In genomic region chr9:113523421-113524141, GRCh38 we compare ENCODE assay signal across 8 cellular contexts.
A peak's percentile ranks its signal among the peaks of the same experiment; 100 is the strongest.
DNase-seq lines count a peak whose midpoint lies in the region; ATAC-seq and TF ChIP-seq lines count a peak whose summit lies in the region.

No MANE protein-coding gene starts in this region.

- ATAC-seq in GM19324 (IDR thresholded peaks at IDR 0.05; ENCODE audit: low FRiP score, unreplicated experiment): peak; percentile 95
- peak; percentile 85 for ATAC-seq in HG03432 (IDR thresholded peaks at IDR 0.05; ENCODE audit: unreplicated experiment)

- H3K9me3 Mint-ChIP-seq in activated CD4-positive, alpha-beta T cell treated with anti-CD3 and anti-CD28 coated beads, Interleukin-2, amount 10 ng/mL, durations not matched to agents 24 days and 14 days: no peaks in the 10 kb centered on the region
- H3K9me3 Mint-ChIP-seq in osteocyte (ENCODE audit: unreplicated experiment): no peaks in the 10 kb centered on the region

- H3K36me3 Mint-ChIP-seq in activated CD4-positive, alpha-beta T cell treated with anti-CD3 and anti-CD28 coated beads, Interleukin-2, amount 10 ng/mL, durations not matched to agents 24 days and 14 days (ENCODE audit: low read depth): peaks cover 70% of the 10 kb centered on the region
- H3K36me3 Mint-ChIP-seq in osteocyte (ENCODE audit: unreplicated experiment): no peaks in the 10 kb centered on the region

- peak overlapping the region; percentile 79 for H3K4me3 Mint-ChIP-seq in activated CD4-positive, alpha-beta T cell treated with anti-CD3 and anti-CD28 coated beads, Interleukin-2, amount 10 ng/mL, durations not matched to agents 24 days and 14 days
- no peak overlapping the region for H3K4me3 Mint-ChIP-seq in osteocyte (ENCODE audit: unreplicated experiment)

- no peak for TF ChIP-seq EP300 in esophagus muscularis mucosa (IDR thresholded peaks at IDR 0.05)

- intact Hi-C loops in activated CD4-positive, alpha-beta T cell treated with anti-CD3 and anti-CD28 coated beads, Interleukin-2, amount 10 ng/mL, durations not matched to agents 24 days and 14 days (cut with micrococcal nuclease): loop anchor here (1.0 kb wide), 3 partner anchors 11 to 302 kb away; partner anchors contain the start of genes FKBP15 and SLC31A1
- intact Hi-C loops in esophagus muscularis mucosa (cut with DNase I): no loop called here

- peak; percentile 84 for DNase-seq in activated CD4-positive, alpha-beta T cell treated with anti-CD3 and anti-CD28 coated beads, Interleukin-2, amount 10 ng/mL, durations not matched to agents 24 days and 14 days
- DNase-seq in esophagus muscularis mucosa (ENCODE audit: extremely low spot score) (no peak), DMS79 treated with DMSO at 0.1 percent for 48 hours (lab: John Stamatoyannopoulos, UW) (no peak), DMS53 treated with DMSO at 0.1 percent for 48 hours (lab: John Stamatoyannopoulos, UW; ENCODE audit: unreplicated experiment) (no peak), osteocyte (ENCODE audit: extremely low spot score, unreplicated experiment) (no peak)

- no peak for TF ChIP-seq CTCF in esophagus muscularis mucosa (IDR thresholded peaks at IDR 0.05)
- no peak for TF ChIP-seq CTCF in osteocyte (IDR thresholded peaks at IDR 0.05)

- 12% methylated on average over 16 of the region's 19 CpGs for WGBS in esophagus muscularis mucosa

- H3K27ac ChIP-seq in esophagus muscularis mucosa (replicated peaks in 1 of 4): peak overlapping the region; percentile 67 to 83 (median 70)
- H3K27ac ChIP-seq in skin epidermis: peak overlapping the region in 15 of 21 experiments; percentile 5 to 73 (median 55)

- peaks cover 0 to 43% (median 12%) of the 10 kb centered on the region in 4 donors for H3K36me3 ChIP-seq in esophagus muscularis mucosa

- H3K27me3 ChIP-seq in esophagus muscularis mucosa: no peaks in the 10 kb centered on the region

- no peaks in the 10 kb centered on the region for H3K9me3 ChIP-seq in esophagus muscularis mucosa

- no peaks in the 10 kb centered on the region for H3K27me3 Mint-ChIP-seq in activated CD4-positive, alpha-beta T cell treated with anti-CD3 and anti-CD28 coated beads, Interleukin-2, amount 10 ng/mL, durations not matched to agents 24 days and 14 days
- H3K27me3 Mint-ChIP-seq in osteocyte (ENCODE audit: unreplicated experiment): no peaks in the 10 kb centered on the region

- peaks cover 77 to 100% (median 89%) of the 10 kb centered on the region in 4 donors for H3K4me1 ChIP-seq in esophagus muscularis mucosa

- peaks cover 72% of the 10 kb centered on the region for H3K4me1 Mint-ChIP-seq in activated CD4-positive, alpha-beta T cell treated with anti-CD3 and anti-CD28 coated beads, Interleukin-2, amount 10 ng/mL, durations not matched to agents 24 days and 14 days
- H3K4me1 Mint-ChIP-seq in osteocyte (ENCODE audit: unreplicated experiment): peaks cover 47% of the 10 kb centered on the region

- H3K27ac Mint-ChIP-seq in activated CD4-positive, alpha-beta T cell treated with anti-CD3 and anti-CD28 coated beads, Interleukin-2, amount 10 ng/mL, durations not matched to agents 24 days and 14 days: peak overlapping the region; percentile 81
- no peak overlapping the region for H3K27ac Mint-ChIP-seq in osteocyte (ENCODE audit: unreplicated experiment)

- TF ChIP-seq POLR2A in esophagus muscularis mucosa (IDR thresholded peaks at IDR 0.05; ENCODE audit: low read depth): no peak

- H3K4me3 ChIP-seq in esophagus muscularis mucosa (peak overlapping the region in 1 of 4 donors; percentile 7), skin epidermis (no peak overlapping the region)
